ENCODE assay signal across 27 cellular contexts in the genomic region with DNA sequence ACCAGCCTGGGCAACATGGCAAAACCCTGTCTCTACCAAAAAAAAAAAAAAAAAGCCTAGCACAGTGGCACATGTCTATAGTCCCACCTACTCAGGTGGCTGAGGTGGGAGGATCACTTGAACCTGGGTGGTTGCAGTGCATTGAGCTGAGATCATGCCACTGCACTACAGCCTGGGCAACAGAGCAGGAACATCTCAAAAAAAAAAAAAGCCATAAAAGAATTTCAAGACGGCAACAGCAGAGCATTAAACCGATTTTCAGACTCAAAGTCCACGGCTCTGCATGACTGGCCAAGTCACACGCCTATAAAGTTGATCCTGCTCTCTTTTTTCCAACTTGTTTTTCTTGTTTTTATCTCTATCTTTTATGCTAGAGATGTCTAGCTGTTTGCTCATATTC. TPM values are rescaled to one million over a fixed set of nuclear protein-coding genes. Genes with fewer than 3 reads are reported as not detected.
A peak's percentile ranks its signal among the peaks of the same experiment; 100 is the strongest.
DNase-seq lines count a peak whose midpoint lies in the region; ATAC-seq, FAIRE-seq and TF ChIP-seq lines count a peak whose summit lies in the region.
"Had no signal": no experiment of that assay in that cellular context is flagged by ENCODE, and none has a peak within 500 bp of the region (broad histone marks: within the 10 kb centered on the region; RNA-seq: fewer than 3 reads in every experiment).

No MANE protein-coding gene starts in this region.

- H3K79me2 ChIP-seq in PC-3 (ENCODE audit: low read length), result no peaks in the 10 kb centered on the region

- H3K4me3 Mint-ChIP-seq in nephron, result no peak overlapping the region
- no peak overlapping the region for H3K4me3 Mint-ChIP-seq in activated CD4-positive, alpha-beta T cell treated with anti-CD3 and anti-CD28 coated beads, Interleukin-2, amount 10 ng/mL, durations not matched to agents 24 days and 14 days
- H3K4me3 Mint-ChIP-seq in naive thymus-derived CD8-positive, alpha-beta T cell, result no peak overlapping the region
- H3K4me3 Mint-ChIP-seq: activated CD8-positive, alpha-beta memory T cell treated with anti-CD3 and anti-CD28 coated beads, Interleukin-2, amount 10 ng/mL, durations not matched to agents 7 days and 5 days; activated T-helper 1 cell treated with anti-CD3 and anti-CD28 coated beads, Interleukin-12 subunit alpha, Interleukin-12 subunit beta, Interleukin-2, Interleukin-4 antibody, amounts not matched to agents 30 ng/mL and 10 ng/mL and 1 ng/mL, durations not matched to agents 14 hours and 24 hours and 36 hours; effector memory CD8-positive, alpha-beta T cell; HFFc6; neural progenitor cell had no signal

- H3K4me1 ChIP-seq in kidney (ENCODE audit: control insufficient read depth in 1 of 2, insufficient read depth in 1 of 2, low read depth in 1 of 2, low read length in 2 of 2), result peaks cover 3 to 5% of the 10 kb centered on the region in 2 donors
- no peaks in the 10 kb centered on the region for H3K4me1 ChIP-seq in PC-3 (ENCODE audit: insufficient read depth, low read length)
- H3K4me1 ChIP-seq: BLaER1, neural progenitor cell, spleen had no signal

- H3K4me1 Mint-ChIP-seq in nephron, result peaks cover 13% of the 10 kb centered on the region
- H3K4me1 Mint-ChIP-seq in activated CD4-positive, alpha-beta T cell treated with anti-CD3 and anti-CD28 coated beads, Interleukin-2, amount 10 ng/mL, durations not matched to agents 24 days and 14 days, result peaks cover 12% of the 10 kb centered on the region
- H3K4me1 Mint-ChIP-seq in naive thymus-derived CD8-positive, alpha-beta T cell, result peaks cover 0 to 9% (median under 1%) of the 10 kb centered on the region in 4 donors
- H3K4me1 Mint-ChIP-seq: neural progenitor cell had no signal

- intact Hi-C loops in left ventricle myocardium superior (cut with micrococcal nuclease) (no loop called here), cardiac septum (cut with DNase I) (no loop called here), kidney (cut with DNase I) (no loop called here), PC-3 (cut with micrococcal nuclease) (no loop called here)
- intact Hi-C loops in activated CD4-positive, alpha-beta T cell treated with anti-CD3 and anti-CD28 coated beads, Interleukin-2, amount 10 ng/mL, durations not matched to agents 24 days and 14 days (cut with micrococcal nuclease), result no loop called here

- H3K27ac ChIP-seq in kidney (ENCODE audit: low read depth in 2 of 2, low read length in 2 of 2) (peak overlapping the region; percentile 34 to 80), PC-3 (ENCODE audit: low read length) (no peak overlapping the region)
- H3K27ac ChIP-seq: BLaER1, HL-60, neural progenitor cell, spleen had no signal

- no peak for FAIRE-seq in kidney (lab: Jason Lieb, UNC)
- FAIRE-seq: astrocyte, D721Med, TTC549 had no signal

- H3K4me3 ChIP-seq in kidney (ENCODE audit: low read length in 2 of 2) (no peak overlapping the region), PC-3 (ENCODE audit: low read length) (no peak overlapping the region)
- H3K4me3 ChIP-seq: BLaER1, MG63, neural progenitor cell, spleen had no signal

- no peak overlapping the region for H2AFZ ChIP-seq in PC-3 (ENCODE audit: low read length)
- H2AFZ ChIP-seq: neural progenitor cell had no signal

- POLR2A ChIA-PET in PC-3 (lab: Charles Lee; ENCODE audit: unreplicated experiment), result interaction anchor here (0.9 kb wide), 1 partner anchor 22 kb away, joined by 12 read pairs; no protein-coding TSS in a partner anchor
- POLR2A ChIA-PET in naive thymus-derived CD8-positive, alpha-beta T cell (lab: Charles Lee), result no interaction called here

- TF ChIP-seq CTCF in kidney (IDR thresholded peaks at IDR 0.05; ENCODE audit: borderline replicate concordance, extremely low read depth, insufficient read depth) (no peak), nephron (IDR thresholded peaks at IDR 0.05; ENCODE audit: unreplicated experiment in 3 of 3) (no peak), PC-3 (conservative IDR thresholded peaks at IDR 0.05; ENCODE audit: low read depth, low read length) (no peak)

- H3K9me3 Mint-ChIP-seq in nephron, result peaks cover 23% of the 10 kb centered on the region
- peaks cover 14% of the 10 kb centered on the region for H3K9me3 Mint-ChIP-seq in activated CD4-positive, alpha-beta T cell treated with anti-CD3 and anti-CD28 coated beads, Interleukin-2, amount 10 ng/mL, durations not matched to agents 24 days and 14 days
- peaks cover 0 to 20% (median 9%) of the 10 kb centered on the region in 9 donors for H3K9me3 Mint-ChIP-seq in naive thymus-derived CD8-positive, alpha-beta T cell

- no peaks in the 10 kb centered on the region for H3K27me3 Mint-ChIP-seq in nephron (ENCODE audit: low read depth)
- no peaks in the 10 kb centered on the region for H3K27me3 Mint-ChIP-seq in activated CD4-positive, alpha-beta T cell treated with anti-CD3 and anti-CD28 coated beads, Interleukin-2, amount 10 ng/mL, durations not matched to agents 24 days and 14 days
- H3K27me3 Mint-ChIP-seq in naive thymus-derived CD8-positive, alpha-beta T cell, result no peaks in the 10 kb centered on the region
- H3K27me3 Mint-ChIP-seq: activated CD8-positive, alpha-beta memory T cell treated with anti-CD3 and anti-CD28 coated beads, Interleukin-2, amount 10 ng/mL, durations not matched to agents 7 days and 5 days; effector memory CD8-positive, alpha-beta T cell had no signal

- H4K20me1 ChIP-seq in PC-3 (ENCODE audit: low read length), result no peaks in the 10 kb centered on the region
- H4K20me1 ChIP-seq: BLaER1 had no signal

- H3F3A ChIP-seq in PC-3 (ENCODE audit: low read length, unreplicated experiment), result no peaks in the 10 kb centered on the region

- no peak for DNase-seq in left ventricle myocardium superior
- no peak for DNase-seq in cardiac septum (ENCODE audit: low spot score)
- DNase-seq in kidney, result no peak
- DNase-seq in PC-3, result no peak
- no peak for DNase-seq in activated CD4-positive, alpha-beta T cell treated with anti-CD3 and anti-CD28 coated beads, Interleukin-2, amount 10 ng/mL, durations not matched to agents 24 days and 14 days
- DNase-seq in naive thymus-derived CD8-positive, alpha-beta T cell, result no peak
- DNase-seq: activated CD4-positive, alpha-beta T cell treated with anti-CD3 and anti-CD28 coated beads for 4 hours; activated CD8-positive, alpha-beta memory T cell treated with anti-CD3 and anti-CD28 coated beads, Interleukin-2, amount 10 ng/mL, durations not matched to agents 7 days and 5 days; cerebellar nuclear complex; effector memory CD8-positive, alpha-beta T cell; HFFc6; IMR-90; MG63; NCI-H146; NCI-H2171; NCI-H69; spleen had no signal

- no peaks in the 10 kb centered on the region for H3K36me3 ChIP-seq in kidney (ENCODE audit: control insufficient read depth in 1 of 2, insufficient read depth in 2 of 2, low read length in 2 of 2)
- peaks cover 29% of the 10 kb centered on the region for H3K36me3 ChIP-seq in PC-3 (ENCODE audit: low read depth, low read length)
- H3K36me3 ChIP-seq: neural progenitor cell had no signal

- H3K9me2 ChIP-seq in PC-3 (replicated peaks; ENCODE audit: low read length), result no peaks in the 10 kb centered on the region

- CTCF ChIA-PET in PC-3 (lab: Charles Lee), result no interaction called here

- ATAC-seq in left ventricle myocardium superior, result peak; percentile 35
- no peak for ATAC-seq in PC-3
- no peak for ATAC-seq in HG03520 (IDR thresholded peaks at IDR 0.05; ENCODE audit: unreplicated experiment)
- no peak for ATAC-seq in naive thymus-derived CD8-positive, alpha-beta T cell
- ATAC-seq: activated CD8-positive, alpha-beta memory T cell treated with anti-CD3 and anti-CD28 coated beads, Interleukin-2, amount 10 ng/mL, durations not matched to agents 7 days and 5 days; activated naive CD4-positive, alpha-beta T cell treated with anti-CD3 and anti-CD28 coated beads, Interleukin-2, amount 50 U/mL, for 72 hours; effector memory CD8-positive, alpha-beta T cell had no signal

- no TSS peak for BruUV-seq in PC-3 (replicated peaks; lab: Mats Ljungman, UMichigan)

- peaks cover 51% of the 10 kb centered on the region for H3K36me3 Mint-ChIP-seq in nephron (ENCODE audit: low read depth)
- H3K36me3 Mint-ChIP-seq in activated CD4-positive, alpha-beta T cell treated with anti-CD3 and anti-CD28 coated beads, Interleukin-2, amount 10 ng/mL, durations not matched to agents 24 days and 14 days (ENCODE audit: low read depth), result peaks cover 48% of the 10 kb centered on the region
- H3K36me3 Mint-ChIP-seq in naive thymus-derived CD8-positive, alpha-beta T cell, result peaks cover 10 to 47% (median 38%) of the 10 kb centered on the region in 3 donors

- H3K9ac ChIP-seq in kidney (ENCODE audit: low read length in 2 of 2) (no peak overlapping the region), PC-3 (ENCODE audit: low read length) (no peak overlapping the region)
- H3K9ac ChIP-seq: BLaER1, neural progenitor cell had no signal

- H3K9me3 ChIP-seq in kidney (ENCODE audit: control insufficient read depth in 1 of 2, low read length in 2 of 2) (peaks cover 0 to 11% of the 10 kb centered on the region in 2 donors), PC-3 (ENCODE audit: low read length) (peaks cover 12% of the 10 kb centered on the region)

- H3K27me3 ChIP-seq in PC-3 (ENCODE audit: low read length), result no peaks in the 10 kb centered on the region
- H3K27me3 ChIP-seq: BLaER1, MG63, neural progenitor cell, spleen had no signal

- peak overlapping the region; percentile 81 to 92 (median 90) for H3K27ac Mint-ChIP-seq in nephron
- no peak overlapping the region for H3K27ac Mint-ChIP-seq in activated CD4-positive, alpha-beta T cell treated with anti-CD3 and anti-CD28 coated beads, Interleukin-2, amount 10 ng/mL, durations not matched to agents 24 days and 14 days
- peak overlapping the region in 2 of 10 donors; percentile 40 to 65 for H3K27ac Mint-ChIP-seq in naive thymus-derived CD8-positive, alpha-beta T cell
- H3K27ac Mint-ChIP-seq: activated CD8-positive, alpha-beta memory T cell treated with anti-CD3 and anti-CD28 coated beads, Interleukin-2, amount 10 ng/mL, durations not matched to agents 7 days and 5 days; activated naive CD4-positive, alpha-beta T cell treated with anti-CD3 and anti-CD28 coated beads, Interleukin-2, amount 50 U/mL, for 72 hours; activated T-helper 1 cell treated with anti-CD3 and anti-CD28 coated beads, Interleukin-12 subunit alpha, Interleukin-12 subunit beta, Interleukin-2, Interleukin-4 antibody, amounts not matched to agents 30 ng/mL and 10 ng/mL and 1 ng/mL, durations not matched to agents 14 hours and 24 hours and 36 hours; HFFc6; neural progenitor cell had no signal

- no peak overlapping the region for H3K4me2 ChIP-seq in PC-3 (ENCODE audit: low read length)
- H3K4me2 ChIP-seq: BLaER1, neural progenitor cell had no signal

RNA-seq across cellular contexts. Expression of gene FBXO34, which starts 45.3 kb away (rescaled TPM):
- total RNA-seq in left ventricle myocardium superior, result 27.2 TPM
- 17.4 TPM for total RNA-seq in cardiac septum
- total RNA-seq in kidney, result 38.5 TPM
- 12.8 TPM for polyA plus RNA-seq in kidney (ENCODE audit: insufficient read depth, low read depth, low replicate concordance)
- 33.6 and 35.9 TPM in 2 replicates for total RNA-seq in PC-3 (2014; rRNA removed)
- total RNA-seq in activated CD4-positive, alpha-beta T cell treated with anti-CD3 and anti-CD28 coated beads, Interleukin-2, amount 10 ng/mL, durations not matched to agents 24 days and 14 days, result 25.3 and 26.2 TPM in 2 replicates
- total RNA-seq in naive thymus-derived CD8-positive, alpha-beta T cell, result 10 to 100 TPM; 24.4 to 25.5 TPM
- polyA plus RNA-seq in naive thymus-derived CD8-positive, alpha-beta T cell, result 10 to 100 TPM; 16.8 to 23.1 (median 17.8) TPM
